ENCODE assay signal across 8 cellular contexts in the genomic region with DNA sequence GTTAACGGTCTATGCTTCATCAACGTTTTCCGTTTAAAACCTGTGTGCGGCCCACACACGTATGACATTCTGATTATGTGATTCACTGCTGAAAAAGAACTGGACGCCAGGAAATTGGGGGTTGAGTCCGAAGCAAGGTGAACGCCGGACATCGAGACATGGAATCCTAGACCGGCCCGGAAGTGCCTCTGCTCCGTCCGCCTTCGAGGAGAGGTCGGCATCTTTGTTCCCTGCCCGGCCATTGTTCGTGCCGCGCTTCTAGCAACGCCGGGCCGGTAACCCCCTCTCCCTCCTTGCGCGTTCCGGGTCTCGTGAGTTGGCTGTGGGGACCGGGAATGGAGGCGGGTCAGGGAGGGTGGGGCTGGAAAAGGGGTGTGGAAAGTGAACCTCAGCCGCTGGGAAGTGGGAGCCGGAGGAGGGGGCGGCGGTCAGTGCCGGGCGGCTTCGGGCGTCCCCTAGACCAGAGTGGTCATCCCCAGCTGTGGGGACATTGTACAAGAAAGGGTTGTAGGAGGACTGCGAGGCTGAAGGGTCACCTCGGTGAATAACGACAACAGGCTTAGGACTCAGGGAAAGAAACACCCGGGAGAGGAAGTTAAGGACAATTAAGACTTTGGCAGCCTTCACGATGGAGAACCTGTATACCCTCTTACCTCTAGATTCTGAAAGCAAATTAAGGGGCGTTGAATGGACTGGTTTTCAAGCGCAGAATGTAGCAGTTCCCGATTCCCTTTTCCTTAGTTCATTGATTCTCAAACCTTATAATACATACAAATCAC. TPM values are rescaled to one million over a fixed set of nuclear protein-coding genes. Genes with fewer than 3 reads are reported as not detected.
DNase-seq lines count a peak whose midpoint lies in the region; FAIRE-seq and TF ChIP-seq lines count a peak whose summit lies in the region.

A gene (plus strand): TSS at position 220 of the 779 bp plus-strand sequence. CDS start 1,810 bp downstream, outside the sequence.

- 1% methylated on average over 30 to 45 of the region's 45 CpGs for WGBS in GM23248 (ENCODE audit: low coverage in 1 of 2, low lambda C conversion rate in 2 of 2, missing lambda C conversion rate in 2 of 2), 2 experiments

- H3K9ac ChIP-seq in GM23248, result peak within 1 kb of the TSS; percentile 84
- H3K9ac ChIP-seq in astrocyte (ENCODE audit: low read length), result peak within 1 kb of the TSS; percentile 84

- H3K27ac ChIP-seq in GM23248, result peak within 1 kb of the TSS; percentile 50
- peak within 1 kb of the TSS; percentile 54 for H3K27ac ChIP-seq in astrocyte (ENCODE audit: low read depth, low read length)
- H3K27ac ChIP-seq in right atrium auricular region, result peak within 1 kb of the TSS; percentile 73 to 78

- H3K27me3 Mint-ChIP-seq in astrocyte (ENCODE audit: low read depth, unreplicated experiment), result peaks cover 8% of the 10 kb centered on the region

- peaks cover 26% of the 10 kb centered on the region for H3K79me2 ChIP-seq in GM23248 (ENCODE audit: insufficient read depth)
- peaks cover 38% of the 10 kb centered on the region for H3K79me2 ChIP-seq in astrocyte (ENCODE audit: insufficient read depth, low read length)

- no peaks in the 10 kb centered on the region for H4K20me1 ChIP-seq in GM23248 (ENCODE audit: insufficient read depth)
- no peaks in the 10 kb centered on the region for H4K20me1 ChIP-seq in astrocyte (ENCODE audit: insufficient read depth, low read length)

- peak within 1 kb of the TSS; percentile 96 for H3K4me2 ChIP-seq in GM23248 (ENCODE audit: unreplicated experiment)
- peak within 1 kb of the TSS; percentile 91 for H3K4me2 ChIP-seq in astrocyte (ENCODE audit: low read length)

- H3K36me3 ChIP-seq in GM23248 (ENCODE audit: low read depth) (peaks cover 12% of the 10 kb centered on the region), astrocyte (ENCODE audit: insufficient read depth, low read length) (peaks cover 28% of the 10 kb centered on the region), right atrium auricular region (peaks cover 34% of the 10 kb centered on the region)

- H3K9me3 ChIP-seq in GM23248 (ENCODE audit: low read depth) (no peaks in the 10 kb centered on the region), astrocyte (ENCODE audit: insufficient read depth, low read depth, low read length) (no peaks in the 10 kb centered on the region), right atrium auricular region (no peaks in the 10 kb centered on the region)

- TF ChIP-seq CTCF in astrocyte (IDR thresholded peaks at IDR 0.05; ENCODE audit: insufficient read depth, low read depth, low read length), result no peak
- TF ChIP-seq CTCF in right atrium auricular region (IDR thresholded peaks at IDR 0.05), result no peak

- FAIRE-seq in RCC 7860 (lab: Jason Lieb, UNC) (peak; percentile 71), astrocyte (lab: Jason Lieb, UNC) (no peak)

- DNase-seq in GM04503 (ENCODE audit: low read depth) (peak; percentile 51), GM23248 (peak; percentile 92), Kasumi-1 (lab: John Stamatoyannopoulos, UW) (peak; percentile 67 to 79), RCC 7860 (ENCODE audit: low spot score) (peak; percentile 84), astrocyte (ENCODE audit: low read depth) (peak; percentile 88), right atrium auricular region (ENCODE audit: low spot score) (peak; percentile 84), pons (ENCODE audit: low spot score) (peak; percentile 61), OCI-M2 (lab: John Stamatoyannopoulos, UW; ENCODE audit: unreplicated experiment) (no peak)

- H3K9me2 ChIP-seq in GM23248 (ENCODE audit: insufficient read depth), result no peaks in the 10 kb centered on the region

- peak within 1 kb of the TSS; percentile 77 for H3K27ac Mint-ChIP-seq in astrocyte (ENCODE audit: unreplicated experiment)

- no peaks in the 10 kb centered on the region for H3K9me3 Mint-ChIP-seq in astrocyte (ENCODE audit: unreplicated experiment)

- no peaks in the 10 kb centered on the region for H3K27me3 ChIP-seq in GM23248 (replicated peaks; ENCODE audit: insufficient read depth)
- H3K27me3 ChIP-seq in astrocyte (ENCODE audit: insufficient read depth, low read length), result peaks cover 4% of the 10 kb centered on the region
- H3K27me3 ChIP-seq in right atrium auricular region, result no peaks in the 10 kb centered on the region

- peak within 1 kb of the TSS; percentile 96 for H2AFZ ChIP-seq in GM23248
- peak within 1 kb of the TSS; percentile 67 for H2AFZ ChIP-seq in astrocyte (ENCODE audit: low read depth, low read length)

- no peaks in the 10 kb centered on the region for H3F3A ChIP-seq in GM23248 (ENCODE audit: insufficient read depth)

- in situ Hi-C loops in GM23248 (cut with MboI), result no loop called here

- H3K4me1 Mint-ChIP-seq in astrocyte (ENCODE audit: low read depth, unreplicated experiment), result peaks cover 5% of the 10 kb centered on the region

- peaks cover 12% of the 10 kb centered on the region for H3K36me3 Mint-ChIP-seq in astrocyte (ENCODE audit: low read depth, unreplicated experiment)

- H3K4me1 ChIP-seq in GM23248 (ENCODE audit: insufficient read depth) (peaks cover 15% of the 10 kb centered on the region), astrocyte (ENCODE audit: insufficient read depth, low read length) (peaks cover 4% of the 10 kb centered on the region), right atrium auricular region (peaks cover 0 to 18% of the 10 kb centered on the region in 2 donors)

- H3K4me3 ChIP-seq in GM23248 (peak within 1 kb of the TSS; percentile 96), astrocyte (ENCODE audit: insufficient read depth, low read depth, low read length) (peak within 1 kb of the TSS; percentile 75), right atrium auricular region (peak within 1 kb of the TSS; percentile 67 to 71)

- H3K4me3 Mint-ChIP-seq in astrocyte (ENCODE audit: unreplicated experiment), result peak within 1 kb of the TSS; percentile 97

RNA-seq across cellular contexts. Expression of the gene that starts here (rescaled TPM):
- 7.3 and 12.8 TPM in 2 replicates for total RNA-seq in GM23248 (2014; rRNA removed; shearing (Covaris generic))
- polyA plus RNA-seq in GM23248 (2016; fragmentation: Nextera tagmentation; extraction: Ambion mirVana), result 5.8 TPM in 2 replicates
- total RNA-seq in astrocyte, result 14.7 and 16.9 TPM in 2 replicates
- total RNA-seq in right atrium auricular region, result 10 to 100 TPM in 1 of 2 donors, 1 to 10 TPM in 1; 5.8 to 10.1 TPM
